ENCODE assay signal across 15 cellular contexts in genomic region chr15:43529587-43530345, GRCh38.
"Had no signal": no experiment of that assay in that cellular context is flagged by ENCODE, and none has a peak within 500 bp of the region (broad histone marks: within the 10 kb centered on the region; RNA-seq: fewer than 3 reads in every experiment).

No MANE protein-coding gene starts in this region.

- ATAC-seq: foreskin keratinocyte; left colon; lower lobe of right lung; natural killer cell treated with Interleukin-12 subunit alpha and Interleukin-12 subunit beta and Interleukin-15 and Interleukin-18, amount 100 ng/mL, for 72 hours; stimulated activated naive B cell treated with anti-CD40 and anti-IgM and Interleukin-4, amounts not matched to agents 10 μg/mL and 1 μg/mL and 100 μg/mL, for 72 hours; T-cell; upper lobe of right lung had no signal

- H3K27ac ChIP-seq: cardiac muscle cell, foreskin keratinocyte, lower lobe of right lung, upper lobe of right lung had no signal

- FAIRE-seq: islet of Langerhans had no signal

- H3K27ac Mint-ChIP-seq: mesothelial cell of epicardium; natural killer cell treated with Interleukin-12 subunit alpha and Interleukin-12 subunit beta and Interleukin-15 and Interleukin-18, amount 100 ng/mL, for 72 hours; stimulated activated naive B cell treated with anti-CD40 and anti-IgM and Interleukin-4, amounts not matched to agents 10 μg/mL and 1 μg/mL and 100 μg/mL, for 72 hours; T-cell had no signal

- H3K4me3 Mint-ChIP-seq: mesothelial cell of epicardium; natural killer cell treated with Interleukin-12 subunit alpha and Interleukin-12 subunit beta and Interleukin-15 and Interleukin-18, amount 100 ng/mL, for 72 hours; stimulated activated naive B cell treated with anti-CD40 and anti-IgM and Interleukin-4, amounts not matched to agents 10 μg/mL and 1 μg/mL and 100 μg/mL, for 72 hours; T-cell had no signal

- H3K4me3 ChIP-seq: cardiac muscle cell, lower lobe of right lung, upper lobe of right lung had no signal

- H3K36me3 Mint-ChIP-seq: natural killer cell treated with Interleukin-12 subunit alpha and Interleukin-12 subunit beta and Interleukin-15 and Interleukin-18, amount 100 ng/mL, for 72 hours had no signal

- H3K27me3 Mint-ChIP-seq: natural killer cell treated with Interleukin-12 subunit alpha and Interleukin-12 subunit beta and Interleukin-15 and Interleukin-18, amount 100 ng/mL, for 72 hours; stimulated activated naive B cell treated with anti-CD40 and anti-IgM and Interleukin-4, amounts not matched to agents 10 μg/mL and 1 μg/mL and 100 μg/mL, for 72 hours; T-cell had no signal

- H3K9me3 Mint-ChIP-seq: natural killer cell treated with Interleukin-12 subunit alpha and Interleukin-12 subunit beta and Interleukin-15 and Interleukin-18, amount 100 ng/mL, for 72 hours; stimulated activated naive B cell treated with anti-CD40 and anti-IgM and Interleukin-4, amounts not matched to agents 10 μg/mL and 1 μg/mL and 100 μg/mL, for 72 hours; T-cell had no signal

- H3K36me3 ChIP-seq: cardiac muscle cell, upper lobe of right lung had no signal

- H3K4me1 ChIP-seq: foreskin keratinocyte, lower lobe of right lung, upper lobe of right lung had no signal

- H3K27me3 ChIP-seq: cardiac muscle cell, foreskin keratinocyte, upper lobe of right lung had no signal

- H3K9me3 ChIP-seq: lower lobe of right lung, upper lobe of right lung had no signal

- DNase-seq: activated CD4-positive, alpha-beta T cell treated with anti-CD3 and anti-CD28 coated beads, Interleukin-2, amount 50 U/mL, for 1 hour; activated CD8-positive, alpha-beta memory T cell treated with anti-CD3 and anti-CD28 coated beads, Interleukin-2, amount 50 U/mL, for 4 hours; activated effector memory CD4-positive, alpha-beta T cell treated with Interleukin-2 at 50 U/mL for 16 hours; activated naive CD4-positive, alpha-beta T cell treated with anti-CD3 and anti-CD28 coated beads, Interleukin-2, amount 50 U/mL, for 16 hours; foreskin keratinocyte; hippocampal formation; left colon; lower lobe of right lung; stimulated activated naive B cell treated with anti-CD40 and anti-IgM and Interleukin-4, amounts not matched to agents 10 μg/mL and 1 μg/mL and 100 μg/mL, for 72 hours; T-cell; upper lobe of right lung had no signal
